In genomic region chr12:109998904-109999648, GRCh38 we compare ENCODE assay signal across 8 cellular contexts. TPM values are rescaled to one million over a fixed set of nuclear protein-coding genes. Genes with fewer than 3 reads are reported as not detected.
DNase-seq lines count a peak whose midpoint lies in the region; ATAC-seq and TF ChIP-seq lines count a peak whose summit lies in the region.

ANKRD13A (plus strand) TSS chr12:109999430; CDS start chr12:109999689, 259 bp downstream.

- peak; percentile 68; the same call in 1 of the 2 replicates for TF ChIP-seq EP300 in Ishikawa (IDR thresholded peaks at IDR 0.05; ENCODE audit: borderline replicate concordance)

- TF ChIP-seq RAD21 in Ishikawa (IDR thresholded peaks at IDR 0.05; ENCODE audit: low read depth) = no peak

- peak; percentile 92 for DNase-seq in COLO668 (lab: John Stamatoyannopoulos, UW; ENCODE audit: unreplicated experiment)
- DNase-seq in OCI-M2 (lab: John Stamatoyannopoulos, UW; ENCODE audit: unreplicated experiment) = peak; percentile 79
- peak; percentile 73 for DNase-seq in activated T-cell treated with anti-CD3 and anti-CD28 coated beads for 4 hours
- peak; percentile 94 for DNase-seq in epithelial cell of esophagus (ENCODE audit: low read depth)
- peak; percentile 60 to 77 for DNase-seq in stimulated activated CD8-positive, alpha-beta memory T cell treated with anti-CD3 and anti-CD28 coated beads, Interleukin-2, amount 100 ng/mL, for 48 hours (ENCODE audit: low read depth in 2 of 2)

- H3K27me3 ChIP-seq in mononuclear cell (ENCODE audit: insufficient read depth, low read length) = no peaks in the 10 kb centered on the region

- H3K9me3 ChIP-seq in mononuclear cell (ENCODE audit: low read depth, low read length) = no peaks in the 10 kb centered on the region

- H3K4me1 ChIP-seq in mononuclear cell (ENCODE audit: insufficient read depth, low read length) = peaks cover 62% of the 10 kb centered on the region

- H3K4me3 ChIP-seq in epithelial cell of esophagus (ENCODE audit: low read length) (peak within 1 kb of the TSS; percentile 75), mononuclear cell (ENCODE audit: low read length) (peak within 1 kb of the TSS; percentile 92)

- peak; percentile 48 for ATAC-seq in GM21515 (IDR thresholded peaks at IDR 0.05; ENCODE audit: unreplicated experiment)

- no peak for TF ChIP-seq CTCF in epithelial cell of esophagus (IDR thresholded peaks at IDR 0.05; ENCODE audit: insufficient read depth, low read depth, low read length, missing control alignments)

TF ChIP-seq in Ishikawa, 13 proteins besides CTCF, POLR2A, EP300 and RAD21:
- TF ChIP-seq REST (IDR thresholded peaks at IDR 0.05; ENCODE audit: low read depth) (no peak), CREB1 (IDR thresholded peaks at IDR 0.05; ENCODE audit: low read depth) (no peak), YY1 (IDR thresholded peaks at IDR 0.05; ENCODE audit: low read depth) (peak; percentile 99), TAF1 (IDR thresholded peaks at IDR 0.05; ENCODE audit: low read depth) (peak; percentile 86), USF1 (IDR thresholded peaks at IDR 0.05) (peak; percentile 88), NFIC (IDR thresholded peaks at IDR 0.05) (no peak), MAX (IDR thresholded peaks at IDR 0.05) (peak; percentile 96), EGR1 (IDR thresholded peaks at IDR 0.05) (peak; percentile 84), ZBTB7A (IDR thresholded peaks at IDR 0.05; ENCODE audit: low read depth) (peak; percentile 91; the same call in 1 of the 2 replicates)

RNA-seq across cellular contexts. Expression of gene ANKRD13A, which starts in this region (rescaled TPM):
- 134 TPM for total RNA-seq in mononuclear cell

Comparison
In these comparisons a context has a peak if more than half of its experiments do, and no peak if none do; other contexts are left out.
1. Peak in every context shown above with its lines: DNase-seq, ATAC-seq and H3K4me3 ChIP-seq.